Comparison of ENCODE assay signal across 8 cellular contexts in genomic region chr5:151252762-151253603, GRCh38. TPM values are rescaled to one million over a fixed set of nuclear protein-coding genes. Genes with fewer than 3 reads are reported as not detected.
A peak's percentile ranks its signal among the peaks of the same experiment; 100 is the strongest.
DNase-seq lines count a peak whose midpoint lies in the region; ATAC-seq and TF ChIP-seq lines count a peak whose summit lies in the region.

Gene GM2A, plus strand, starts transcription at chr5:151253185. Its CDS starts 32 bp downstream, at chr5:151253217.

- peak; percentile 98 for DNase-seq in ACHN
- peak; percentile 98 for DNase-seq in NCI-H2227 (lab: John Stamatoyannopoulos, UW; ENCODE audit: unreplicated experiment)
- peak; percentile 99 for DNase-seq in WERI-Rb-1
- DNase-seq in mammary epithelial cell, result peak; percentile 100

- peak within 1 kb of the TSS; percentile 88 for H3K4me2 ChIP-seq in mammary epithelial cell (ENCODE audit: insufficient read depth, low read depth, low read length)

- no peaks in the 10 kb centered on the region for H3K9me3 ChIP-seq in WERI-Rb-1 (ENCODE audit: severe bottlenecking)
- H3K9me3 ChIP-seq in mammary epithelial cell (replicated peaks; ENCODE audit: insufficient read depth, low read length), result no peaks in the 10 kb centered on the region
- no peaks in the 10 kb centered on the region for H3K9me3 ChIP-seq in iPS-18c (ENCODE audit: control insufficient read depth, insufficient read depth, low read length)
- no peaks in the 10 kb centered on the region for H3K9me3 ChIP-seq in skeletal muscle tissue (ENCODE audit: control insufficient read depth in 3 of 3, low read length in 3 of 3)

- CTCF ChIA-PET in mammary epithelial cell (lab: Charles Lee; ENCODE audit: low non-redundant PET), result interaction anchor here (0.5 to 0.7 kb wide), 5 partner anchors 25 to 402 kb away, joined by 3 to 10 read pairs (median 5); no protein-coding TSS in a partner anchor

- no peak for TF ChIP-seq CTCF in WERI-Rb-1 (IDR thresholded peaks at IDR 0.05; ENCODE audit: low read depth, low read length)
- no peak for TF ChIP-seq CTCF in mammary epithelial cell (conservative IDR thresholded peaks at IDR 0.05 in 1 of 2, IDR thresholded peaks at IDR 0.05 in 1 of 2; ENCODE audit: extremely low read depth in 1 of 2, insufficient read depth in 1 of 2, low read depth in 1 of 2, low read length in 2 of 2)

- H3K9ac ChIP-seq in mammary epithelial cell (ENCODE audit: insufficient read depth, low read length) (peak within 1 kb of the TSS; percentile 87), skeletal muscle tissue (ENCODE audit: low read depth in 1 of 3, low read length in 3 of 3) (peak within 1 kb of the TSS; percentile 76 to 99 (median 94))

- peaks cover 24% of the 10 kb centered on the region for H3K4me1 ChIP-seq in mammary epithelial cell (ENCODE audit: insufficient read depth, low read length)
- peaks cover 17 to 28% (median 19%) of the 10 kb centered on the region in 3 donors for H3K4me1 ChIP-seq in skeletal muscle tissue (ENCODE audit: control insufficient read depth in 3 of 3, insufficient read depth in 3 of 3, low read length in 3 of 3)

- dilution Hi-C loops in mammary epithelial cell (cut with HindIII; ENCODE audit: low sequenced_read_pairs), result no loop called here

- in situ Hi-C loops in ACHN (cut with HindIII; ENCODE audit: low pct_ligation_motif_present, low pct_unique_long_range_greater_than_20kb, low sequenced_read_pairs), result no loop called here
- in situ Hi-C loops in mammary epithelial cell (cut with MboI; ENCODE audit: low sequenced_read_pairs in 2 of 2), result no loop called here

- H3K27me3 ChIP-seq in WERI-Rb-1 (ENCODE audit: insufficient read depth, low read depth, severe bottlenecking), result no peaks in the 10 kb centered on the region
- H3K27me3 ChIP-seq in mammary epithelial cell (ENCODE audit: insufficient read depth, low read length), result no peaks in the 10 kb centered on the region
- H3K27me3 ChIP-seq in skeletal muscle tissue (ENCODE audit: control insufficient read depth in 3 of 3, insufficient read depth in 3 of 3, low read length in 3 of 3), result no peaks in the 10 kb centered on the region

- no peaks in the 10 kb centered on the region for H4K20me1 ChIP-seq in mammary epithelial cell (ENCODE audit: insufficient read depth, low read length)

- intact Hi-C loops in mammary epithelial cell (cut with micrococcal nuclease), result loop anchor here (1.0 to 5.0 kb wide), 3 partner anchors 44 to 178 kb away; no protein-coding TSS in a partner anchor

- H2AFZ ChIP-seq in mammary epithelial cell (ENCODE audit: low read depth, low read length), result peak within 1 kb of the TSS; percentile 88

- peak within 1 kb of the TSS; percentile 67 for H3K4me3 ChIP-seq in WERI-Rb-1 (ENCODE audit: low read depth, low read length)
- peak within 1 kb of the TSS; percentile 64 to 92 (median 76) for H3K4me3 ChIP-seq in mammary epithelial cell (replicated peaks in 1 of 3; ENCODE audit: insufficient read depth in 1 of 3, low read depth in 2 of 3, low read length in 3 of 3)
- H3K4me3 ChIP-seq in iPS-18c (ENCODE audit: insufficient read depth, low read depth, low read length), result peak within 1 kb of the TSS; percentile 64
- H3K4me3 ChIP-seq in skeletal muscle tissue (ENCODE audit: low read length in 3 of 3), result peak within 1 kb of the TSS; percentile 92 to 98 (median 94)

- peak; percentile 80 for ATAC-seq in GM18873 (IDR thresholded peaks at IDR 0.05; ENCODE audit: low FRiP score, unreplicated experiment)
- peak; percentile 82 for ATAC-seq in HG03139 (IDR thresholded peaks at IDR 0.05; ENCODE audit: unreplicated experiment)

- BruUV-seq in mammary epithelial cell (replicated peaks; lab: Mats Ljungman, UMichigan), result no TSS peak

- H3K79me2 ChIP-seq in mammary epithelial cell (ENCODE audit: insufficient read depth, low read length), result peaks cover 45% of the 10 kb centered on the region

- H3K36me3 ChIP-seq in WERI-Rb-1 (no peaks in the 10 kb centered on the region), mammary epithelial cell (ENCODE audit: insufficient read depth, low read length) (no peaks in the 10 kb centered on the region), skeletal muscle tissue (ENCODE audit: control insufficient read depth in 3 of 3, insufficient read depth in 3 of 3, low read length in 3 of 3) (no peaks in the 10 kb centered on the region)

- 0% methylated on average over 27 of the region's 52 CpGs for WGBS in mammary epithelial cell (ENCODE audit: low coverage, missing lambda C conversion rate)

- H3K27ac ChIP-seq in WERI-Rb-1, result no peak within 1 kb of the TSS
- H3K27ac ChIP-seq in mammary epithelial cell (ENCODE audit: insufficient read depth, low read depth, low read length), result peak within 1 kb of the TSS; percentile 70
- H3K27ac ChIP-seq in skeletal muscle tissue (ENCODE audit: low read depth, low read length), result peak within 1 kb of the TSS; percentile 71

RNA-seq across cellular contexts. Expression of gene GM2A, which starts in this region (rescaled TPM):
- total RNA-seq in mammary epithelial cell, result 100 to 1,000 TPM; 114 to 138 TPM
- 88.4 TPM for polyA plus RNA-seq in mammary epithelial cell
- polyA minus RNA-seq in mammary epithelial cell, result 238 TPM
- total RNA-seq in skeletal muscle tissue, result 16.7 TPM
